9 cellular contexts compared by ENCODE assay signal in genomic region chr11:86805873-86806310, GRCh38. TPM values are rescaled to one million over a fixed set of nuclear protein-coding genes. Genes with fewer than 3 reads are reported as not detected.
DNase-seq lines count a peak whose midpoint lies in the region; ATAC-seq and TF ChIP-seq lines count a peak whose summit lies in the region.
"Had no signal": no experiment of that assay in that cellular context is flagged by ENCODE, and none has a peak within 500 bp of the region (broad histone marks: within the 10 kb centered on the region; RNA-seq: fewer than 3 reads in every experiment).

No MANE protein-coding gene starts in this region.

- TF ChIP-seq CTCF in natural killer cell (IDR thresholded peaks at IDR 0.05) = no peak
- no peak for TF ChIP-seq CTCF in testis (IDR thresholded peaks at IDR 0.05)

- peak overlapping the region; percentile 67 for H3K4me3 Mint-ChIP-seq in T-helper 1 cell treated with Interleukin-12 subunit alpha and Interleukin-12 subunit beta and Interleukin-4 antibody, amounts not matched to agents 30 μg/mL and 1 μg/mL, for 36 hours
- H3K4me3 Mint-ChIP-seq in natural killer cell = peak overlapping the region; percentile 73
- H3K4me3 Mint-ChIP-seq: brain had no signal

- H3K27ac ChIP-seq in testis = no peak overlapping the region

- peak; percentile 90 for ATAC-seq in GM18868 (IDR thresholded peaks at IDR 0.05; ENCODE audit: unreplicated experiment)
- peak; percentile 74 for ATAC-seq in HG02623 (IDR thresholded peaks at IDR 0.05; ENCODE audit: unreplicated experiment)
- peak; percentile 92 to 94 (median 93) for ATAC-seq in natural killer cell

- no peaks in the 10 kb centered on the region for H3K27me3 ChIP-seq in testis

- H3K27me3 Mint-ChIP-seq in T-helper 1 cell treated with Interleukin-12 subunit alpha and Interleukin-12 subunit beta and Interleukin-4 antibody, amounts not matched to agents 30 μg/mL and 1 μg/mL, for 36 hours (ENCODE audit: low read depth) = peaks cover 27% of the 10 kb centered on the region
- H3K27me3 Mint-ChIP-seq in natural killer cell (ENCODE audit: low read depth in 2 of 2) = no peaks in the 10 kb centered on the region

- intact Hi-C loops in natural killer cell (cut with micrococcal nuclease) = loop anchor here (2.0 to 5.0 kb wide), 2 partner anchors 134 to 1053 kb away; partner anchors contain the start of gene ME3
- intact Hi-C loops in testis (cut with DNase I; ENCODE audit: low total_unique reads) = no loop called here

- peaks cover 11% of the 10 kb centered on the region for H3K36me3 Mint-ChIP-seq in T-helper 1 cell treated with Interleukin-12 subunit alpha and Interleukin-12 subunit beta and Interleukin-4 antibody, amounts not matched to agents 30 μg/mL and 1 μg/mL, for 36 hours (ENCODE audit: low read depth)
- peaks cover 6% of the 10 kb centered on the region for H3K36me3 Mint-ChIP-seq in natural killer cell

- TF ChIP-seq POLR2A in testis (IDR thresholded peaks at IDR 0.05) = no peak

- H3K9me3 ChIP-seq in testis = no peaks in the 10 kb centered on the region

- H3K4me3 ChIP-seq in testis = no peak overlapping the region

- H3K36me3 ChIP-seq in testis (ENCODE audit: low read depth, missing control alignments) = no peaks in the 10 kb centered on the region

- peaks cover 51% of the 10 kb centered on the region for H3K4me1 Mint-ChIP-seq in T-helper 1 cell treated with Interleukin-12 subunit alpha and Interleukin-12 subunit beta and Interleukin-4 antibody, amounts not matched to agents 30 μg/mL and 1 μg/mL, for 36 hours (ENCODE audit: low read depth)
- H3K4me1 Mint-ChIP-seq in natural killer cell = peaks cover 92 to 93% of the 10 kb centered on the region in 2 donors

- 65 to 69% methylated on average over 2 of the region's 2 CpGs for WGBS in testis, 2 donors

- peaks cover 6% of the 10 kb centered on the region for H3K4me1 ChIP-seq in testis

- peak overlapping the region; percentile 84 for H3K27ac Mint-ChIP-seq in T-helper 1 cell treated with Interleukin-12 subunit alpha and Interleukin-12 subunit beta and Interleukin-4 antibody, amounts not matched to agents 30 μg/mL and 1 μg/mL, for 36 hours
- H3K27ac Mint-ChIP-seq in natural killer cell = peak overlapping the region; percentile 87 to 95
- H3K27ac Mint-ChIP-seq: brain had no signal

- no peaks in the 10 kb centered on the region for H3K9me3 Mint-ChIP-seq in T-helper 1 cell treated with Interleukin-12 subunit alpha and Interleukin-12 subunit beta and Interleukin-4 antibody, amounts not matched to agents 30 μg/mL and 1 μg/mL, for 36 hours
- H3K9me3 Mint-ChIP-seq in natural killer cell = no peaks in the 10 kb centered on the region
- H3K9me3 Mint-ChIP-seq: brain had no signal

- DNase-seq in natural killer cell (peak; percentile 45), pons (ENCODE audit: low spot score) (no peak), testis (no peak)
- DNase-seq in activated CD8-positive, alpha-beta memory T cell treated with anti-CD3 and anti-CD28 coated beads for 24 hours = no peak
- DNase-seq in activated CD4-positive, CD25-positive, alpha-beta regulatory T cell treated with anti-CD3 and anti-CD28 coated beads, Interleukin-2, amount 50 U/mL, for 72 hours = no peak

RNA-seq across cellular contexts. Expression of gene PRSS23, which starts 5.5 kb away (rescaled TPM):
- total RNA-seq in natural killer cell (10 to 100 TPM; 79.3 to 96.5 (median 84.3) TPM), testis (100 to 1,000 TPM in 1 of 2 donors, 10 to 100 TPM in 1; 51.0 to 117 TPM)
- polyA plus RNA-seq in testis (ENCODE audit: insufficient read depth, low read depth, low replicate concordance) = 98.9 TPM
